In the genomic region with DNA sequence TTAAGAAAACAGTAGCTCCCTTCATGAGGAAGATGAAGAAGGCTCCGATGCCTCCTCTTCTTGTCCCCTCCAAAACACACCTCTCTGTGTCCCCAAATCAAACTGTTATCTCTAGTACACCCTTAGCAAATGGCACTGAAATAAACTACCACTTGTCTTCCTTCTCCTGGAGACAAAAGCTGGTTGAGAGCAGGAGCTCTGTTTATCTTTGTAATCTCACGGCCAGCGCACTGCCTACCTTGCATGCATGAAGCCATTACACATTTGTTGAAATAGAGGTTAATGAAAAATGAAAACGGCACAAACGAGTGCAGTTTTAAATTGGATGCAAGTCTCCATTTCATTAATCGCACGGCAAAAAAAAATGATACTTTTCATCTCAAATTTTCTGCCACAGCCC, we compare ENCODE assay signal across 22 cellular contexts.
"Had no signal": no experiment of that assay in that cellular context is flagged by ENCODE, and none has a peak within 500 bp of the region (broad histone marks: within the 10 kb centered on the region; RNA-seq: fewer than 3 reads in every experiment).

No MANE protein-coding gene starts in this region.

- DNase-seq: activated B cell treated with CpG ODN at 0.5 μM for 24 hours; activated CD4-positive, alpha-beta T cell treated with anti-CD3 and anti-CD28 coated beads, Interleukin-2, amount 50 U/mL, for 1 hour; activated CD8-positive, alpha-beta T cell treated with anti-CD3 and anti-CD28 coated beads for 36 hours; activated T-cell treated with anti-CD3 and anti-CD28 coated beads, Interleukin-2, amount 50 U/mL, for 48 hours; central memory CD4-positive, alpha-beta T cell; endodermal cell; foreskin fibroblast; heart left ventricle; kidney glomerular epithelial cell; left ventricle myocardium inferior; mesendoderm; mucosa of descending colon; posterior cingulate gyrus; right cardiac atrium; stimulated activated CD4-positive, alpha-beta T cell treated with anti-CD3 and anti-CD28 coated beads, Interleukin-15, amount 100 ng/mL, for 24 hours; stimulated activated CD4-positive, alpha-beta T cell treated with anti-CD3 and anti-CD28 coated beads, Interleukin-2, amount 100 ng/mL, for 24 hours; stimulated activated naive CD4-positive, alpha-beta T cell; tibial artery had no signal

- H3K27ac Mint-ChIP-seq: activated B cell treated with CpG ODN at 0.5 μM for 24 hours; activated CD8-positive, alpha-beta T cell treated with anti-CD3 and anti-CD28 coated beads for 36 hours; activated naive CD4-positive, alpha-beta T cell treated with anti-CD3 and anti-CD28 coated beads, Interleukin-2, amount 50 U/mL, for 72 hours; activated T-helper 2 cell treated with anti-CD3 and anti-CD28 coated beads, Interferon-gamma antibody, Interleukin-2, Interleukin-4, amounts not matched to agents 10 μg/mL and 5 μg/mL and 100 μg/mL, durations not matched to agents 14 hours and 24 hours and 36 hours; endodermal cell; natural killer cell treated with Interleukin-12 subunit alpha and Interleukin-12 subunit beta and Interleukin-15 and Interleukin-18, amount 100 ng/mL, for 72 hours; T-helper 2 cell treated with Interferon-gamma antibody and Interleukin-4, amounts not matched to agents 5 μg/mL and 100 μg/mL, for 36 hours had no signal

- H3K27me3 Mint-ChIP-seq: activated B cell treated with CpG ODN at 0.5 μM for 24 hours had no signal

- H3K36me3 Mint-ChIP-seq: activated naive CD4-positive, alpha-beta T cell treated with anti-CD3 and anti-CD28 coated beads, Interleukin-2, amount 50 U/mL, for 72 hours; natural killer cell treated with Interleukin-12 subunit alpha and Interleukin-12 subunit beta and Interleukin-15 and Interleukin-18, amount 100 ng/mL, for 72 hours had no signal

- H3K9me3 Mint-ChIP-seq: activated B cell treated with CpG ODN at 0.5 μM for 24 hours; activated CD8-positive, alpha-beta T cell treated with anti-CD3 and anti-CD28 coated beads for 36 hours; activated naive CD4-positive, alpha-beta T cell treated with anti-CD3 and anti-CD28 coated beads, Interleukin-2, amount 50 U/mL, for 72 hours; activated T-helper 2 cell treated with anti-CD3 and anti-CD28 coated beads, Interferon-gamma antibody, Interleukin-2, Interleukin-4, amounts not matched to agents 10 μg/mL and 5 μg/mL and 100 μg/mL, durations not matched to agents 14 hours and 24 hours and 36 hours; endodermal cell; natural killer cell treated with Interleukin-12 subunit alpha and Interleukin-12 subunit beta and Interleukin-15 and Interleukin-18, amount 100 ng/mL, for 72 hours; T-helper 2 cell treated with Interferon-gamma antibody and Interleukin-4, amounts not matched to agents 5 μg/mL and 100 μg/mL, for 36 hours had no signal

- H3K4me3 Mint-ChIP-seq: activated B cell treated with CpG ODN at 0.5 μM for 24 hours; activated CD8-positive, alpha-beta T cell treated with anti-CD3 and anti-CD28 coated beads for 36 hours; endodermal cell; natural killer cell treated with Interleukin-12 subunit alpha and Interleukin-12 subunit beta and Interleukin-15 and Interleukin-18, amount 100 ng/mL, for 72 hours; T-helper 2 cell treated with Interferon-gamma antibody and Interleukin-4, amounts not matched to agents 5 μg/mL and 100 μg/mL, for 36 hours had no signal

- H3K4me1 Mint-ChIP-seq: activated B cell treated with CpG ODN at 0.5 μM for 24 hours had no signal
